In the genomic region with DNA sequence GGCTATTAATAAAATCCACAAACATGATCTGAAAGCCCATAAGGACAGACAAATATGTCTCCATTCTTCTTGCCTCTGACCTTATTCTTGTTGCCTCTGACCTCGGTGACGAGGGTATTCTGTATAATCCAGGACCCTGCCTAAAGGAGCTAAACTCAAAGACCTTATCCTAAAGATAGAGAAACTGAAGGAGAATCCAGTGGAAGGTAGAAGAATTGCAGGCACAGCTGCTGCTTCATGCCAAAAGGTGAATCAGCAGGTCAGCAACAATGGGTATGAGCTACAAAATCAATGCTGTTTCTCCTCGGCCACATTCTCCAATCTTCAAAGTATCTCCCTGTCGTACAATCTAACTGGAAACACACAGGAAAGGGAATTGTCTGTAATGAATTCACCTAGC, we compare ENCODE assay signal across 1 cellular context.
A peak's percentile ranks its signal among the peaks of the same experiment; 100 is the strongest.
TF ChIP-seq lines count a peak whose summit lies in the region.

No MANE protein-coding gene starts in this region.

TF ChIP-seq in H1, 55 proteins besides CTCF, POLR2A, EP300 and RAD21:
- no peak for TF ChIP-seq SIRT6 (IDR thresholded peaks at IDR 0.05; ENCODE audit: low read length)
- 0 out of 2 replicates have a peak, but pooled peaks have one; percentile 7 for TF ChIP-seq BACH1 (IDR thresholded peaks at IDR 0.05; ENCODE audit: low read length)
